19 cellular contexts compared by ENCODE assay signal in the genomic region with DNA sequence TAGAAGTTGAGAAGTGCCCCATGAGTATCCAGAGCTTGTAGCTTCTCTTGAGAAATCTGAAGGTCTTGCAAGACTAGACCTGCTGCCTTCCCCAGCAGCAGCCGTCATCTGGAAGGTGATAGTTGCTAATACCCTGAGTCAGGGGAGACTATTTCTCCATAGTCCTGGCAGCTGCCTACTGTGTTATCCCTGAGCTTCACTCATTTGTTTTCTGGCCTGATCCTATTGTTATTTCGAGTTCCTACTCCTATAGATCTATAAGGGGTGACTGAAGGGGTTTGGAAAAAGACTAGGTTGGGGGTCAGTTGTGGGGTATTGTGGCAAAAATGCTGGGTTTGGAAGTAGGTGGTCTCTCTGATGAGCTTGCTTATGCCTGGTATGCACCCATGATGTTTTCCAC.
"Had no signal": no experiment of that assay in that cellular context is flagged by ENCODE, and none has a peak within 500 bp of the region (broad histone marks: within the 10 kb centered on the region; RNA-seq: fewer than 3 reads in every experiment).

No MANE protein-coding gene starts in this region.

- H3K9me3 ChIP-seq: colonic mucosa, ovary, thoracic aorta, upper lobe of left lung had no signal

- H3K4me3 ChIP-seq: colonic mucosa, ovary, thoracic aorta, upper lobe of left lung had no signal

- ATAC-seq: activated CD8-positive, alpha-beta T cell treated with anti-CD3 and anti-CD28 coated beads for 36 hours; activated T-cell treated with anti-CD3 and anti-CD28 coated beads, Interleukin-2, amount 50 U/mL, for 4 hours; left cardiac atrium; naive thymus-derived CD8-positive, alpha-beta T cell; sciatic nerve; stimulated activated effector memory CD8-positive, alpha-beta T cell treated with anti-CD3 and anti-CD28 coated beads, Interleukin-12 subunit alpha, Interleukin-12 subunit beta, amount 100 ng/mL, for 72 hours had no signal

- H3K4me1 ChIP-seq: colonic mucosa, upper lobe of left lung had no signal

- H3K27ac ChIP-seq: colonic mucosa, ovary, thoracic aorta, upper lobe of left lung had no signal

- FAIRE-seq: frontal cortex, islet of Langerhans had no signal

- H3K27me3 ChIP-seq: colonic mucosa, ovary, upper lobe of left lung had no signal

- DNase-seq: activated CD4-positive, alpha-beta T cell treated with anti-CD3 and anti-CD28 coated beads for 48 hours; activated CD4-positive, CD25-positive, alpha-beta regulatory T cell; activated CD8-positive, alpha-beta T cell treated with anti-CD3 and anti-CD28 coated beads for 36 hours; activated naive CD4-positive, alpha-beta T cell treated with anti-CD3 and anti-CD28 coated beads for 36 hours; activated T-cell treated with anti-CD3 and anti-CD28 coated beads, Interleukin-2, amount 50 U/mL, for 4 hours; central memory CD4-positive, alpha-beta T cell; colonic mucosa; erythroblast; hypothalamus; left cardiac atrium; naive thymus-derived CD8-positive, alpha-beta T cell; ovary; stimulated activated CD4-positive, alpha-beta T cell treated with anti-CD3 and anti-CD28 coated beads, Interleukin-4, amount 100 ng/mL, for 24 hours; upper lobe of left lung had no signal

- H3K36me3 ChIP-seq: colonic mucosa, ovary, thoracic aorta, upper lobe of left lung had no signal
